Comparison of ENCODE assay signal across 8 cellular contexts in genomic region chr16:46947900-46948547, GRCh38. TPM values are rescaled to one million over a fixed set of nuclear protein-coding genes. Genes with fewer than 3 reads are reported as not detected.
DNase-seq lines count a peak whose midpoint lies in the region; ATAC-seq, FAIRE-seq and TF ChIP-seq lines count a peak whose summit lies in the region.

No MANE protein-coding gene starts in this region.

- no peak overlapping the region for H3K27ac ChIP-seq in K562 (ENCODE audit: extremely low read depth, low read depth, low read length)
- H3K27ac ChIP-seq in right lobe of liver: no peak overlapping the region
- H3K27ac ChIP-seq in uterus: no peak overlapping the region

- FAIRE-seq in GM18507 (lab: Jason Lieb, UNC) (peak; percentile 88), K562 (lab: Jason Lieb, UNC) (peak; percentile 84)

- no peak overlapping the region for H3K9ac ChIP-seq in K562 (ENCODE audit: insufficient read depth in 1 of 2, low read depth in 2 of 2, low read length in 2 of 2)

- TF ChIP-seq EP300 in K562 (IDR thresholded peaks at IDR 0.05; ENCODE audit: low read length): no peak

- H3K4me3 ChIP-seq in BJ (ENCODE audit: low read depth, low read length) (no peak overlapping the region), K562 (no peak overlapping the region), right lobe of liver (no peak overlapping the region), uterus (no peak overlapping the region)

- WGBS in K562 (ENCODE audit: insufficient coverage, low coverage, missing lambda C conversion rate): 28% methylated on average over 7 of the region's 7 CpGs
- 100% methylated on average over 1 of the region's 7 CpGs for WGBS in right lobe of liver (ENCODE audit: insufficient coverage, low coverage, low lambda C conversion rate, missing lambda C conversion rate)

- no peak overlapping the region for H2AFZ ChIP-seq in K562 (ENCODE audit: low read depth, low read length)

- CTCF ChIA-PET in BJ (lab: Yijun Ruan, JAX): interaction anchor here (0.7 to 2.0 kb wide), 10 partner anchors 9 to 1271 kb away, joined by 3 to 14 read pairs (median 4); partner anchors contain the start of gene NETO2
- CTCF ChIA-PET in K562 (lab: Yijun Ruan, JAX; ENCODE audit: low intra/inter-chr PET ratio): interaction anchor here (0.6 to 2.1 kb wide), 7 partner anchors 12 to 1217 kb away, joined by 3 to 13 read pairs (median 6); no protein-coding TSS in a partner anchor

- POLR2A ChIA-PET in BJ (lab: Charles Lee) (no interaction called here), K562 (lab: Yijun Ruan, JAX) (interaction anchor here (0.5 to 0.9 kb wide), 3 partner anchors 15 to 117 kb away, joined by 3 read pairs; partner anchors contain the start of gene C16orf87)

- H3K4me1 ChIP-seq in K562 (replicated peaks in 1 of 2; ENCODE audit: control insufficient read depth in 2 of 2, insufficient read depth in 2 of 2, low read length in 2 of 2): peaks cover 3% of the 10 kb centered on the region in 2 experiments; a peak in 3 of 5 replicates
- peaks cover 0 to 18% (median 0%) of the 10 kb centered on the region in 4 donors for H3K4me1 ChIP-seq in right lobe of liver
- H3K4me1 ChIP-seq in uterus: no peaks in the 10 kb centered on the region

- TF ChIP-seq RAD21 in K562 (CRISPR knock-in tag; conservative IDR thresholded peaks at IDR 0.05 in 1 of 2, IDR thresholded peaks at IDR 0.05 in 1 of 2): peak; percentile 79 to 89

- TF ChIP-seq CTCF in BJ (IDR thresholded peaks at IDR 0.05; ENCODE audit: insufficient read depth, low read depth, low read length): peak; percentile 60
- TF ChIP-seq CTCF in K562 (IDR thresholded peaks at IDR 0.05 in 2 of 3, conservative IDR thresholded peaks at IDR 0.05 in 1 of 3; ENCODE audit: insufficient read depth in 2 of 3, low read depth in 1 of 3, low read length in 3 of 3): peak; percentile 64 to 85 (median 66)
- TF ChIP-seq CTCF in right lobe of liver (IDR thresholded peaks at IDR 0.05): peak; percentile 57 to 63 (median 60)
- TF ChIP-seq CTCF in uterus (IDR thresholded peaks at IDR 0.05): peak in 3 of 4 experiments; percentile 23 to 40 (median 24)

- intact Hi-C loops in K562 (cut with micrococcal nuclease): loop anchor here (1.0 to 5.0 kb wide), 2 partner anchors 70 to 1214 kb away; no protein-coding TSS in a partner anchor
- intact Hi-C loops in right lobe of liver (cut with DNase I): no loop called here
- intact Hi-C loops in uterus (cut with DNase I; ENCODE audit: low total_unique reads): no loop called here

- in situ Hi-C loops in K562 (cut with MboI): loop anchor here (5.0 to 10.0 kb wide), 2 partner anchors 74 to 1217 kb away; no protein-coding TSS in a partner anchor

- no peak for DNase-seq in BJ (ENCODE audit: low read depth)
- DNase-seq in GM18507 (ENCODE audit: extremely low spot score, insufficient read length, low read depth): peak; percentile 35
- peak; percentile 73 for DNase-seq in RKO (ENCODE audit: low spot score)
- DNase-seq in K562 (ENCODE audit: extremely low read depth in 1 of 4, low spot score in 3 of 4): peak; percentile 45 to 64 (median 50)
- peak in 1 of 3 donors; percentile 43 for DNase-seq in right lobe of liver
- DNase-seq in uterus: no peak
- no peak for DNase-seq in amniotic stem cell (lab: John Stamatoyannopoulos, UW)

- H4K20me1 ChIP-seq in K562 (replicated peaks; ENCODE audit: control insufficient read depth, insufficient read depth, low read length): no peaks in the 10 kb centered on the region

- H3K4me2 ChIP-seq in K562 (ENCODE audit: insufficient read depth, low read length): no peak overlapping the region

- H3K9me1 ChIP-seq in K562 (ENCODE audit: control insufficient read depth, insufficient read depth, low read length): no peaks in the 10 kb centered on the region

- H3K36me3 ChIP-seq in BJ (ENCODE audit: control insufficient read depth, insufficient read depth, low read length) (no peaks in the 10 kb centered on the region), K562 (ENCODE audit: control insufficient read depth, insufficient read depth, low read length) (no peaks in the 10 kb centered on the region), right lobe of liver (no peaks in the 10 kb centered on the region), uterus (no peaks in the 10 kb centered on the region)

- H3K9me3 ChIP-seq in K562 (replicated peaks; ENCODE audit: control insufficient read depth, insufficient read depth, low read depth, low read length) (no peaks in the 10 kb centered on the region), right lobe of liver (no peaks in the 10 kb centered on the region), uterus (no peaks in the 10 kb centered on the region)

- no peaks in the 10 kb centered on the region for H3K27me3 ChIP-seq in BJ (ENCODE audit: control insufficient read depth, insufficient read depth, low read length)
- H3K27me3 ChIP-seq in K562 (ENCODE audit: control insufficient read depth in 2 of 2, insufficient read depth in 2 of 2, low read length in 2 of 2): no peaks in the 10 kb centered on the region; a peak in 1 of 5 replicates
- no peaks in the 10 kb centered on the region for H3K27me3 ChIP-seq in right lobe of liver
- no peaks in the 10 kb centered on the region for H3K27me3 ChIP-seq in uterus

- no peaks in the 10 kb centered on the region for H3K79me2 ChIP-seq in K562 (ENCODE audit: control insufficient read depth, insufficient read depth, low read length)

- TF ChIP-seq POLR2A in K562 (conservative IDR thresholded peaks at IDR 0.05): no peak
- TF ChIP-seq POLR2A in right lobe of liver (IDR thresholded peaks at IDR 0.05): no peak
- TF ChIP-seq POLR2A in uterus (IDR thresholded peaks at IDR 0.05): no peak

- no TSS peak for BruUV-seq in K562 (replicated peaks; lab: Mats Ljungman, UMichigan)

- ATAC-seq in HG03460 (IDR thresholded peaks at IDR 0.05; ENCODE audit: unreplicated experiment) (peak; percentile 81), K562 (peak; percentile 86), right lobe of liver (peak; percentile 67 to 87 (median 74))

TF ChIP-seq in K562, 482 proteins besides CTCF, POLR2A, EP300 and RAD21:
- TF ChIP-seq SRSF9 (IDR thresholded peaks at IDR 0.05; ENCODE audit: borderline replicate concordance, low read depth, low read length) (no peak), E2F5 (CRISPR knock-in tag; IDR thresholded peaks at IDR 0.05) (no peak), DEAF1 (CRISPR knock-in tag; IDR thresholded peaks at IDR 0.05) (peak; percentile 73), NFIC (IDR thresholded peaks at IDR 0.05) (no peak), STAT5B (CRISPR knock-in tag; IDR thresholded peaks at IDR 0.05) (no peak), SMC3 (conservative IDR thresholded peaks at IDR 0.05; ENCODE audit: insufficient read depth, low read depth, low read length) (peak; percentile 76), HDAC1 (IDR thresholded peaks at IDR 0.05) (no peak), ZNF384 (IDR thresholded peaks at IDR 0.05; ENCODE audit: low read depth, low read length) (peak; percentile 92)
TF ChIP-seq in K562: peak in this region for 3.

RNA-seq across cellular contexts. Expression of gene DNAJA2, which starts 25.4 kb away (rescaled TPM):
- polyA plus RNA-seq in BJ (2011; rRNA removed): 8.3 and 20.2 TPM in 2 replicates
- 15.5 and 19.0 TPM in 2 replicates for polyA minus RNA-seq in BJ (2011; rRNA and poly(A)+ RNA removed)
- 34.0 and 48.2 TPM in 2 replicates for total RNA-seq in K562 (2011; cell fraction: chromatin; rRNA removed; ENCODE audit: low replicate concordance)
- total RNA-seq in K562 (2011; cell fraction: nucleolus; rRNA removed): 21.2 TPM in 2 replicates
- total RNA-seq in K562 (2011; cell fraction: nucleoplasm; rRNA removed): 38.9 and 53.0 TPM in 2 replicates
- total RNA-seq in K562 (2014; rRNA removed): 55.4 and 55.9 TPM in 2 replicates
- total RNA-seq in K562 (2014; rRNA removed; fragmentation: Illumina TruSeq; extraction: Trizol): 75.9 and 89.6 TPM in 2 replicates
- total RNA-seq in K562 (2015; rRNA removed; fragmentation: Illumina TruSeq; extraction: Trizol): 72.4 and 75.0 TPM in 2 replicates
- total RNA-seq in K562 (2021): 63.0 and 68.8 TPM in 2 replicates
- 12.8 and 24.1 TPM in 2 replicates for polyA plus RNA-seq in K562 (2011; rRNA removed)
- 3.5 and 6.3 TPM in 2 replicates for polyA plus RNA-seq in K562 (2011; cell fraction: cytosol; rRNA removed)
- polyA plus RNA-seq in K562 (2011; cell fraction: nucleus; rRNA removed): 9.1 and 12.8 TPM in 2 replicates
- polyA plus RNA-seq in K562 (2012): 31.8 and 47.2 TPM in 2 replicates
- 48.1 and 50.7 TPM in 2 replicates for polyA plus RNA-seq in K562 (2014; fragmentation: Illumina TruSeq; extraction: Trizol)
- polyA plus RNA-seq in K562 (2014; fragmentation: Nextera tagmentation; extraction: Ambion mirVana): 10 to 100 TPM; 31.6 to 38.2 TPM
- 29.2 and 30.4 TPM in 2 replicates for polyA plus RNA-seq in K562 (2014; rRNA removed)
- polyA minus RNA-seq in K562 (2011; rRNA and poly(A)+ RNA removed): 56.8 and 74.4 TPM in 2 replicates
- 23.4 and 30.2 TPM in 2 replicates for polyA minus RNA-seq in K562 (2011; cell fraction: cytosol; rRNA and poly(A)+ RNA removed)
- 12.9 and 25.8 TPM in 2 replicates for polyA minus RNA-seq in K562 (2011; cell fraction: nucleus; rRNA and poly(A)+ RNA removed)
- 10 to 100 TPM; 25.3 to 38.3 (median 32.0) TPM for total RNA-seq in right lobe of liver
- 10 to 100 TPM; 25.3 to 79.4 (median 40.1) TPM for total RNA-seq in uterus

Comparison
In these comparisons a context has a peak if more than half of its experiments do, and no peak if none do; other contexts are left out.
1. DNase-seq: peak in GM18507 (single experiment), RKO (single experiment) and K562 (4 of 4); none in BJ (single experiment), uterus (0 of 2) and amniotic stem cell (single experiment).
2. Peak in every context shown above with its lines, with median percentiles within 50 percentile points of each other: CTCF ChIP-seq and ATAC-seq.